Comparison of ENCODE assay signal across 10 cellular contexts in genomic region chr2:217064234-217065103, GRCh38.
DNase-seq lines count a peak whose midpoint lies in the region; TF ChIP-seq lines count a peak whose summit lies in the region.
"Had no signal": no experiment of that assay in that cellular context is flagged by ENCODE, and none has a peak within 500 bp of the region (broad histone marks: within the 10 kb centered on the region; RNA-seq: fewer than 3 reads in every experiment).

No MANE protein-coding gene starts in this region.

- no peaks in the 10 kb centered on the region for H3K4me1 ChIP-seq in A673 (ENCODE audit: insufficient read depth, low read length, poor library complexity, severe bottlenecking)

- H3K9me3 ChIP-seq in A673 (ENCODE audit: low read depth, low read length, poor library complexity, severe bottlenecking), result peaks cover 4% of the 10 kb centered on the region

- no peak overlapping the region for H3K4me3 ChIP-seq in A673 (ENCODE audit: low read depth, low read length, poor library complexity, severe bottlenecking)

- H3K27ac Mint-ChIP-seq in nephron progenitor cell, result peak overlapping the region; percentile 27
- no peak overlapping the region for H3K27ac Mint-ChIP-seq in immature natural killer cell
- H3K27ac Mint-ChIP-seq: naive thymus-derived CD8-positive, alpha-beta T cell had no signal

- no peak overlapping the region for H3K27ac ChIP-seq in A673 (ENCODE audit: low read depth, low read length, poor library complexity, severe bottlenecking)

- DNase-seq in A673 (ENCODE audit: low spot score), result peak; percentile 62
- DNase-seq in NOMO-1 (lab: John Stamatoyannopoulos, UW; ENCODE audit: unreplicated experiment in 2 of 2), result peak; percentile 52 to 90
- peak; percentile 65 for DNase-seq in fibroblast of gingiva (ENCODE audit: low read depth)
- DNase-seq in nephron progenitor cell, result no peak
- DNase-seq in epidermal melanocyte (ENCODE audit: insufficient read length, low spot score), result no peak
- no peak for DNase-seq in activated T-cell treated with anti-CD3 and anti-CD28 coated beads, Interleukin-2, amount 50 U/mL, for 1 hour
- no peak for DNase-seq in immature natural killer cell
- no peak for DNase-seq in effector CD8-positive, alpha-beta T cell (lab: John Stamatoyannopoulos, UW)
- DNase-seq: naive thymus-derived CD8-positive, alpha-beta T cell; NCI-H226 had no signal

- H3K27me3 Mint-ChIP-seq in nephron progenitor cell (ENCODE audit: low read depth, poor library complexity) (no peaks in the 10 kb centered on the region), immature natural killer cell (ENCODE audit: low read depth in 3 of 3) (peaks cover 1 to 8% (median 2%) of the 10 kb centered on the region in 3 donors)

- intact Hi-C loops in A673 (cut with micrococcal nuclease; ENCODE audit: unreplicated experiment), result no loop called here

- no peak for TF ChIP-seq CTCF in A673 (conservative IDR thresholded peaks at IDR 0.05; ENCODE audit: low read depth, low read length)
- TF ChIP-seq CTCF in nephron progenitor cell (IDR thresholded peaks at IDR 0.05), result no peak

- POLR2A ChIA-PET in A673 (lab: Charles Lee; ENCODE audit: low non-redundant PET), result no interaction called here

- CTCF ChIA-PET in A673 (lab: Charles Lee), result no interaction called here

- H3K4me1 Mint-ChIP-seq in nephron progenitor cell, result peaks cover 45% of the 10 kb centered on the region
- no peaks in the 10 kb centered on the region for H3K4me1 Mint-ChIP-seq in immature natural killer cell
- H3K4me1 Mint-ChIP-seq: naive thymus-derived CD8-positive, alpha-beta T cell had no signal

- H3K36me3 ChIP-seq in A673 (ENCODE audit: insufficient read depth, low read length, poor library complexity, severe bottlenecking), result no peaks in the 10 kb centered on the region

- no peak overlapping the region for H3K4me3 Mint-ChIP-seq in nephron progenitor cell
- H3K4me3 Mint-ChIP-seq in immature natural killer cell, result no peak overlapping the region
- H3K4me3 Mint-ChIP-seq: naive thymus-derived CD8-positive, alpha-beta T cell had no signal

- peaks cover 19% of the 10 kb centered on the region for H3K9me3 Mint-ChIP-seq in nephron progenitor cell
- peaks cover 0 to 2% (median 0%) of the 10 kb centered on the region in 6 donors for H3K9me3 Mint-ChIP-seq in immature natural killer cell

- BruUV-seq in A673 (replicated peaks; lab: Mats Ljungman, UMichigan), result no TSS peak

- no peaks in the 10 kb centered on the region for H3K27me3 ChIP-seq in A673 (replicated peaks; ENCODE audit: insufficient read depth, low read depth, low read length, poor library complexity)

- peaks cover 9% of the 10 kb centered on the region for H3K36me3 Mint-ChIP-seq in nephron progenitor cell (ENCODE audit: low read depth)
- no peaks in the 10 kb centered on the region for H3K36me3 Mint-ChIP-seq in immature natural killer cell
- H3K36me3 Mint-ChIP-seq: naive thymus-derived CD8-positive, alpha-beta T cell had no signal

Comparison
In these comparisons a context has a peak if more than half of its experiments do, and no peak if none do; other contexts are left out.
1. DNase-seq: peak in A673 (single experiment), NOMO-1 (2 of 2) and fibroblast of gingiva (single experiment); none in nephron progenitor cell (single experiment), epidermal melanocyte (single experiment), activated T-cell treated with anti-CD3 and anti-CD28 coated beads, Interleukin-2, amount 50 U/mL, for 1 hour (single experiment), immature natural killer cell (0 of 3) and effector CD8-positive, alpha-beta T cell (single experiment).